9 cellular contexts compared by ENCODE assay signal in the genomic region with DNA sequence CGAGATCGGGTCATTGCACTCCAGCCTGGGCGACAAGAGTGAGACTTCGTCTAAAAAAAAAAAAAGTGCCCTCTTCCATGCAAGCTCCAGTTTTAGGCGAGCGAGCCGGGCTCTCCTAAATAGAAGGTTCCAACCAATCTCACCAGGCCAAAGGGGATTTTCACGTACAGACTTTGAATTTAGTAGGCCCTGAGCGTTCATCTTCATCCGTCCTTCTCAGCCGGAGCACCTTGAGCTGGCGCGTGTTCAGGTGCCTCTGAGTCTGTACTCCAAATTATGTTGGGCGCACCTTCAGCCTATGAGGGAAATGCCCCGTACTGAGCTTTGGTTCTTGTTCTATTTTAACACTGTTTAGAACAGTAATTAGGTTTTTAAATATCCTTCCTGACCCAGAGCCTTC. TPM values are rescaled to one million over a fixed set of nuclear protein-coding genes. Genes with fewer than 3 reads are reported as not detected.
DNase-seq lines count a peak whose midpoint lies in the region; ATAC-seq and TF ChIP-seq lines count a peak whose summit lies in the region.
"Had no signal": no experiment of that assay in that cellular context is flagged by ENCODE, and none has a peak within 500 bp of the region (broad histone marks: within the 10 kb centered on the region; RNA-seq: fewer than 3 reads in every experiment).

No MANE protein-coding gene starts in this region.

- peaks cover 61 to 62% of the 10 kb centered on the region in 2 donors for H3K36me3 Mint-ChIP-seq in CD14-positive monocyte
- peaks cover 56% of the 10 kb centered on the region for H3K36me3 Mint-ChIP-seq in central memory CD8-positive, alpha-beta T cell (ENCODE audit: insufficient read depth)

- TF ChIP-seq CTCF in CD14-positive monocyte (IDR thresholded peaks at IDR 0.05) = no peak

- H3K4me3 ChIP-seq in Karpas-422 (ENCODE audit: low read length) = no peak overlapping the region
- H3K4me3 ChIP-seq in rectal smooth muscle tissue (ENCODE audit: low read length) = no peak overlapping the region

- H3K4me2 ChIP-seq in Karpas-422 (ENCODE audit: low read depth, low read length, poor library complexity, severe bottlenecking) = no peak overlapping the region

- H3K79me2 ChIP-seq in Karpas-422 (ENCODE audit: low read length) = peaks cover 66% of the 10 kb centered on the region

- intact Hi-C loops in CD14-positive monocyte (cut with micrococcal nuclease) = loop anchor here (2.0 to 5.0 kb wide), 2 partner anchors 13 to 33 kb away; partner anchors contain the start of gene TAP1 (in 1 of the 2)

- no peaks in the 10 kb centered on the region for H3K27me3 Mint-ChIP-seq in CD14-positive monocyte (ENCODE audit: low read depth in 3 of 3)
- H3K27me3 Mint-ChIP-seq in central memory CD8-positive, alpha-beta T cell = no peaks in the 10 kb centered on the region

- H3K9ac ChIP-seq in Karpas-422 (ENCODE audit: low read length) (no peak overlapping the region), rectal smooth muscle tissue (ENCODE audit: low read length) (no peak overlapping the region)

- peaks cover 42% of the 10 kb centered on the region for H3K36me3 ChIP-seq in Karpas-422 (ENCODE audit: insufficient read depth, low read length)
- H3K36me3 ChIP-seq in rectal smooth muscle tissue (ENCODE audit: control insufficient read depth, insufficient read depth, low read length) = peaks cover 15% of the 10 kb centered on the region

- no peak overlapping the region for H2AFZ ChIP-seq in Karpas-422 (ENCODE audit: low read length)

- peak overlapping the region; percentile 4 to 94 (median 85) for H3K27ac Mint-ChIP-seq in CD14-positive monocyte
- peak overlapping the region; percentile 100 for H3K27ac Mint-ChIP-seq in central memory CD8-positive, alpha-beta T cell (ENCODE audit: low read depth)

- no peak overlapping the region for H3K4me3 Mint-ChIP-seq in CD14-positive monocyte
- H3K4me3 Mint-ChIP-seq in central memory CD8-positive, alpha-beta T cell = no peak overlapping the region

- H3K27ac ChIP-seq in Karpas-422 (ENCODE audit: low read length) (peak overlapping the region; percentile 72; the same call in 1 of the 2 replicates), rectal smooth muscle tissue (ENCODE audit: low read depth, low read length) (peak overlapping the region; percentile 89)

- no peaks in the 10 kb centered on the region for H3K9me3 Mint-ChIP-seq in CD14-positive monocyte
- H3K9me3 Mint-ChIP-seq in central memory CD8-positive, alpha-beta T cell = no peaks in the 10 kb centered on the region

- no peaks in the 10 kb centered on the region for H4K20me1 ChIP-seq in Karpas-422 (ENCODE audit: insufficient read depth, low read depth, low read length)

- H3K27me3 ChIP-seq in Karpas-422 (ENCODE audit: low read length) (no peaks in the 10 kb centered on the region), rectal smooth muscle tissue (ENCODE audit: control insufficient read depth, insufficient read depth, low read length) (no peaks in the 10 kb centered on the region)

- ATAC-seq in central memory CD8-positive, alpha-beta T cell (replicated peaks; ENCODE audit: extremely low read depth, poor library complexity, severe bottlenecking) = no peak
- ATAC-seq in GM21526 (IDR thresholded peaks at IDR 0.05; ENCODE audit: low FRiP score, unreplicated experiment) = no peak

- peaks cover 69% of the 10 kb centered on the region for H3K4me1 ChIP-seq in Karpas-422 (ENCODE audit: low read length)
- H3K4me1 ChIP-seq in rectal smooth muscle tissue (ENCODE audit: control insufficient read depth, insufficient read depth, low read length) = peaks cover 10% of the 10 kb centered on the region

- peaks cover 56% of the 10 kb centered on the region for H3K4me1 Mint-ChIP-seq in CD14-positive monocyte
- peaks cover 74% of the 10 kb centered on the region for H3K4me1 Mint-ChIP-seq in central memory CD8-positive, alpha-beta T cell

- H3K9me3 ChIP-seq in Karpas-422 (ENCODE audit: low read length) = no peaks in the 10 kb centered on the region

- no peaks in the 10 kb centered on the region for H3K9me2 ChIP-seq in Karpas-422 (replicated peaks; ENCODE audit: insufficient read depth, low read length)

- DNase-seq in CD14-positive monocyte (ENCODE audit: low spot score) (no peak), Karpas-422 (no peak), SW480 (ENCODE audit: low spot score) (no peak), inferior parietal cortex (ENCODE audit: extremely low spot score) (no peak), nucleus accumbens (lab: John Stamatoyannopoulos, UW) (no peak)
- DNase-seq in central memory CD8-positive, alpha-beta T cell (ENCODE audit: low spot score in 2 of 2) = no peak

RNA-seq across cellular contexts. Expression of gene TAP2, which starts 0.8 kb away (rescaled TPM):
- polyA plus RNA-seq in CD14-positive monocyte = 10 to 100 TPM; 12.6 to 25.9 TPM
- 93.0 and 140 TPM in 2 replicates for total RNA-seq in Karpas-422 (2014; rRNA removed; shearing (Covaris generic); ENCODE audit: low replicate concordance)

RNA-seq across cellular contexts. Expression of gene PSMB8, which starts 4.5 kb away (rescaled TPM):
- 100 to 1,000 TPM; 487 to 534 TPM for polyA plus RNA-seq in CD14-positive monocyte
- total RNA-seq in Karpas-422 (2014; rRNA removed; shearing (Covaris generic); ENCODE audit: low replicate concordance) = 212 and 306 TPM in 2 replicates

RNA-seq across cellular contexts. Expression of gene TAP1, which starts 14.1 kb away (rescaled TPM):
- polyA plus RNA-seq in CD14-positive monocyte = 100 to 1,000 TPM; 204 to 221 TPM
- total RNA-seq in Karpas-422 (2014; rRNA removed; shearing (Covaris generic); ENCODE audit: low replicate concordance) = 120 and 171 TPM in 2 replicates

RNA-seq across cellular contexts. Expression of gene PSMB9, which starts 14.6 kb away (rescaled TPM):
- 100 to 1,000 TPM; 350 to 405 TPM for polyA plus RNA-seq in CD14-positive monocyte
- 185 and 284 TPM in 2 replicates for total RNA-seq in Karpas-422 (2014; rRNA removed; shearing (Covaris generic); ENCODE audit: low replicate concordance)

RNA-seq across cellular contexts. Expression of gene HLA-DOB, which starts 22.6 kb away (rescaled TPM):
- polyA plus RNA-seq in CD14-positive monocyte = under 1 TPM; 0.25 to 0.64 TPM
- total RNA-seq in Karpas-422 (2014; rRNA removed; shearing (Covaris generic); ENCODE audit: low replicate concordance) = 77.3 and 91.6 TPM in 2 replicates
- total RNA-seq: mesenteric fat pad had no signal
